ENCODE assay signal across 10 cellular contexts in the genomic region with DNA sequence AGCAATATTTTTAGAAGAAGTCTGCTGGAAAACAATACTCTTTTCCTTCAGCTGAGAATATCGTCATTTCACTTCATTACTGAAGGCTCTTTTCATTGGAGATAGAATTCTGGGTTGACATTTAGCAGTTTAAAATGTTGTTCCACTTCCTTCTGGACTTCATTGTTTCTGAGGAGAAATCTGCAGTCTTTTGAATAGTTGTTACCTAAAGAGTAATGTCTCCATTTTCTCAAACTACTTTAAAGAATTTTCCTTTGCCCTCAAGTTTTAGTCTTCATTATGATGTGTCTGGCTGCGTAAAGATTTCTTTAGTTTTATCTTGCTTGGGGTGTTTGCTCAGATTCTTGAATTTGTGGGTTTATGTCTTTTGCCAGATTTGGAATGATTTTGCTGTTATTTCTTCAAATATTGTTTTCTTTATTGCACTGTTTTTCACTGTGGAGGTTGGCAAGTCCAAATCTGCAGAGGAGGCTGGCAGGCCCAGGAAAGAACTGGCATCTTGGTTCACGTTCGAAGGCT.
"Had no signal": no experiment of that assay in that cellular context is flagged by ENCODE, and none has a peak within 500 bp of the region (broad histone marks: within the 10 kb centered on the region; RNA-seq: fewer than 3 reads in every experiment).

No MANE protein-coding gene starts in this region.

- H3K27ac ChIP-seq: hepatocyte, ovary, uterus had no signal

- H3K27me3 ChIP-seq: hepatocyte, ovary, uterus had no signal

- H3K9me3 ChIP-seq: ovary, uterus had no signal

- ATAC-seq: left ventricle myocardium superior had no signal

- H3K27ac Mint-ChIP-seq: activated T-cell treated with anti-CD3 and anti-CD28 coated beads, Interleukin-2, amount 50 U/mL, for 24 hours; dendritic cell treated with granulocyte-macrophage colony-stimulating factor and Interleukin-4, amounts not matched to agents 40 ng/mL and 50 ng/mL, for 4 days had no signal

- H3K36me3 ChIP-seq: ovary, uterus had no signal

- H3K4me3 ChIP-seq: hepatocyte, ovary, skin epidermis, uterus had no signal

- DNase-seq: activated CD4-positive, CD25-positive, alpha-beta regulatory T cell treated with anti-CD3 and anti-CD28 coated beads, Interleukin-2, amount 50 U/mL, for 72 hours; activated gamma-delta T cell; activated T-cell treated with anti-CD3 and anti-CD28 coated beads, Interleukin-2, amount 50 U/mL, for 24 hours; left ventricle myocardium superior; mesendoderm; ovary had no signal

- H3K4me3 Mint-ChIP-seq: activated T-cell treated with anti-CD3 and anti-CD28 coated beads, Interleukin-2, amount 50 U/mL, for 24 hours; dendritic cell treated with granulocyte-macrophage colony-stimulating factor and Interleukin-4, amounts not matched to agents 40 ng/mL and 50 ng/mL, for 4 days had no signal

- H3K27me3 Mint-ChIP-seq: activated T-cell treated with anti-CD3 and anti-CD28 coated beads, Interleukin-2, amount 50 U/mL, for 24 hours had no signal

- H3K4me1 ChIP-seq: uterus had no signal
